In genomic region chrX:109357714-109358113, GRCh38 we compare ENCODE assay signal across 25 cellular contexts.
A peak's percentile ranks its signal among the peaks of the same experiment; 100 is the strongest.
DNase-seq lines count a peak whose midpoint lies in the region; ATAC-seq and TF ChIP-seq lines count a peak whose summit lies in the region.
"Had no signal": no experiment of that assay in that cellular context is flagged by ENCODE, and none has a peak within 500 bp of the region (broad histone marks: within the 10 kb centered on the region; RNA-seq: fewer than 3 reads in every experiment).

No MANE protein-coding gene starts in this region.

- 23% methylated on average over 3 of the region's 3 CpGs for WGBS in smooth muscle cell (ENCODE audit: low lambda C conversion rate)
- WGBS in tibial nerve, 2 donors: 65 to 77% methylated on average over 3 of the region's 3 CpGs

- peaks cover 11% of the 10 kb centered on the region for H3F3A ChIP-seq in smooth muscle cell (ENCODE audit: low read depth)

- TF ChIP-seq CTCF in smooth muscle cell (IDR thresholded peaks at IDR 0.05; ENCODE audit: borderline replicate concordance, insufficient read depth, poor library complexity, severe bottlenecking) (no peak), tibial nerve (IDR thresholded peaks at IDR 0.05) (no peak)

- no peaks in the 10 kb centered on the region for H3K36me3 ChIP-seq in smooth muscle cell (ENCODE audit: low read depth)
- no peaks in the 10 kb centered on the region for H3K36me3 ChIP-seq in tibial nerve

- H3K27ac ChIP-seq in smooth muscle cell (ENCODE audit: low read depth) (peak overlapping the region; percentile 58), tibial nerve (no peak overlapping the region)
- H3K27ac ChIP-seq: C4-2B, SK-N-MC had no signal

- H3K4me3 ChIP-seq in smooth muscle cell (no peak overlapping the region), tibial nerve (no peak overlapping the region)
- H3K4me3 ChIP-seq: K562, SK-N-MC had no signal

- peak; percentile 32 for DNase-seq in NOMO-1 treated with dmso at 0.1 percent for 144 hours (lab: John Stamatoyannopoulos, UW; ENCODE audit: unreplicated experiment)
- no peak for DNase-seq in smooth muscle cell (lab: John Stamatoyannopoulos, UW; ENCODE audit: unreplicated experiment)
- no peak for DNase-seq in tibial nerve (ENCODE audit: low spot score in 2 of 2)
- no peak for DNase-seq in hippocampal formation (lab: John Stamatoyannopoulos, UW)
- no peak for DNase-seq in OCI-M1 (lab: John Stamatoyannopoulos, UW)
- DNase-seq: Calu3, DMS79 treated with DMSO at 0.1 percent for 48 hours, GF-D8, GOT3, Kasumi-1, NCI-H1048, NCI-H1417, NCI-H1694 treated with DMSO at 0.1 percent for 48 hours, NCI-H2081, NCI-H2227 treated with DMSO at 0.1 percent for 48 hours, NCI-H510A, NCI-H69, Right ventricle myocardium superior, RPMI8226 had no signal

- H3K4me2 ChIP-seq in smooth muscle cell: peak overlapping the region; percentile 37

- no peak for TF ChIP-seq EP300 in tibial nerve (IDR thresholded peaks at IDR 0.05)

- H2AFZ ChIP-seq in smooth muscle cell (ENCODE audit: low read depth): no peak overlapping the region

- no peaks in the 10 kb centered on the region for H3K9me3 ChIP-seq in smooth muscle cell (replicated peaks; ENCODE audit: low read depth)
- H3K9me3 ChIP-seq in tibial nerve: no peaks in the 10 kb centered on the region

- no peak overlapping the region for H3K9ac ChIP-seq in smooth muscle cell (ENCODE audit: low read depth)

- no peaks in the 10 kb centered on the region for H4K20me1 ChIP-seq in smooth muscle cell (ENCODE audit: low read depth)

- no peaks in the 10 kb centered on the region for H3K79me2 ChIP-seq in smooth muscle cell (ENCODE audit: low read depth)

- H3K27me3 ChIP-seq in smooth muscle cell (ENCODE audit: low read depth) (no peaks in the 10 kb centered on the region), tibial nerve (peaks cover 0 to 18% of the 10 kb centered on the region in 2 donors)

- TF ChIP-seq POLR2A in tibial nerve (IDR thresholded peaks at IDR 0.05): no peak

- H3K4me1 ChIP-seq in smooth muscle cell (ENCODE audit: low read depth) (peaks cover 4% of the 10 kb centered on the region), tibial nerve (no peaks in the 10 kb centered on the region)

- peak; percentile 92 for ATAC-seq in GM18868 (IDR thresholded peaks at IDR 0.05; ENCODE audit: unreplicated experiment)
- ATAC-seq in HG02870 (IDR thresholded peaks at IDR 0.05; ENCODE audit: unreplicated experiment): peak; percentile 74
- ATAC-seq: HCT116, K562 had no signal
